ENCODE assay signal across 13 cellular contexts in the genomic region with DNA sequence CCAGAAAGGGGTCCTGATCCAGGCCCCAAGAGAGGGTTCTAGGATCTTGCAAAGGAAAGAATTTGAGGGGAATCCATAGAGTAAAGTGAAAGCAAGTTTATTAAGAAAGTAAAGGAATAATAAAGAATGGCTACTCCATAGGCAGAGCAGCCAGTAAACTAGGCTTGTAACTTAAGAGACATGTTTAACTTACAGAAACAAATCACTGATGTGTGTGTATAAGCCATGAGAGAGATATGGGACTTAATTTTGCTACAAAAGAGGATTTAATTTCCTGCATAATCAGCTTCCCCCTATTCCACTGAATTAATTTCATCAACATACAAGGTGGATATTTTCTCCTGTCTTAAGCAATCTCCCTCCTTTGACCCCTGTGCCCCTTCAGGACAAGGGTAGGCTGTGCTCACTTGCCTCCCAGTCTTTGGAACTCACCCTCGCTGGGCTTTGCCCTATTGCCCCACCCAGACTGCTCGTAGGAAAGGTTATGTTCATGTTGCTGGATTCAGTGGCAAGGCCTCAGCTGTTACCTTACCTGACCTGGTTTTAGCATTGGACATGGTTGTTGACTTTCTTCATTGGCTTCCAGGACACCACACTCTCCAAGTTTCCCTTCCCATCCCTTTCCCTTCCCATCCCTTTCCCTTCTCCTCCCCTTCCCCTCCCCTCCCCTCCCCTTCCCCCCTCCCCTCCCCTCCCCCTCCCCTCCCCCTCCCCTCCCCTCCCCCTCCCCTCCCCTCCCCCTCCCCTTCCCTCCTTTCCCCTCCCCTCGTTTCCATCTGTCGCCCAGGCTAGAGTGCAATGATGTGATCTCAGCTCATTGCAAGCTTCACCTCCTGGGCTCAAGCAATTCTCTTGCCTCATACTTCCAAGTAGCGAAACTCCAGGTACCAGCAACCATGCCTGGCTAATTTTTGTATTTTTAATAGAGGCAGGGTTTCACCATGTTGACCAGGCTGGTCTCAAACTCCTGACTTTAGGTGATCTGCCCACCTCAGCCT. TPM values are rescaled to one million over a fixed set of nuclear protein-coding genes. Genes with fewer than 3 reads are reported as not detected.
DNase-seq lines count a peak whose midpoint lies in the region; ATAC-seq and TF ChIP-seq lines count a peak whose summit lies in the region.
"Had no signal": no experiment of that assay in that cellular context is flagged by ENCODE, and none has a peak within 500 bp of the region (broad histone marks: within the 10 kb centered on the region; RNA-seq: fewer than 3 reads in every experiment).

No MANE protein-coding gene starts in this region.

- H3K4me3 Mint-ChIP-seq in activated naive CD4-positive, alpha-beta T cell treated with anti-CD3 and anti-CD28 coated beads, Interleukin-2, amount 10 ng/mL, durations not matched to agents 7 days and 5 days = no peak overlapping the region
- no peak overlapping the region for H3K4me3 Mint-ChIP-seq in activated naive CD4-positive, alpha-beta T cell treated with anti-CD3 and anti-CD28 coated beads for 36 hours
- no peak overlapping the region for H3K4me3 Mint-ChIP-seq in stimulated activated naive CD8-positive, alpha-beta T cell treated with anti-CD3 and anti-CD28 coated beads, Interleukin-15, Interleukin-2, amounts not matched to agents 100 ng/mL and 50 ng/mL, for 24 hours
- H3K4me3 Mint-ChIP-seq: CD4-positive, alpha-beta T cell had no signal

- H3K9me3 ChIP-seq in lower lobe of right lung = no peaks in the 10 kb centered on the region

- H3K4me1 Mint-ChIP-seq in activated naive CD4-positive, alpha-beta T cell treated with anti-CD3 and anti-CD28 coated beads, Interleukin-2, amount 10 ng/mL, durations not matched to agents 7 days and 5 days = peaks cover 3% of the 10 kb centered on the region
- H3K4me1 Mint-ChIP-seq in activated naive CD4-positive, alpha-beta T cell treated with anti-CD3 and anti-CD28 coated beads for 36 hours (ENCODE audit: low read depth) = peaks cover 7% of the 10 kb centered on the region
- no peaks in the 10 kb centered on the region for H3K4me1 Mint-ChIP-seq in stimulated activated naive CD8-positive, alpha-beta T cell treated with anti-CD3 and anti-CD28 coated beads, Interleukin-15, Interleukin-2, amounts not matched to agents 100 ng/mL and 50 ng/mL, for 24 hours (ENCODE audit: low read depth)

- ATAC-seq in lower lobe of right lung = no peak

- peak overlapping the region; percentile 26 for H3K27ac Mint-ChIP-seq in activated naive CD4-positive, alpha-beta T cell treated with anti-CD3 and anti-CD28 coated beads, Interleukin-2, amount 10 ng/mL, durations not matched to agents 7 days and 5 days
- H3K27ac Mint-ChIP-seq in activated naive CD4-positive, alpha-beta T cell treated with anti-CD3 and anti-CD28 coated beads for 36 hours = no peak overlapping the region
- peak overlapping the region; percentile 49 for H3K27ac Mint-ChIP-seq in stimulated activated naive CD8-positive, alpha-beta T cell treated with anti-CD3 and anti-CD28 coated beads, Interleukin-15, Interleukin-2, amounts not matched to agents 100 ng/mL and 50 ng/mL, for 24 hours
- H3K27ac Mint-ChIP-seq: CD4-positive, alpha-beta T cell had no signal

- peaks cover 8% of the 10 kb centered on the region for H3K36me3 Mint-ChIP-seq in activated naive CD4-positive, alpha-beta T cell treated with anti-CD3 and anti-CD28 coated beads, Interleukin-2, amount 10 ng/mL, durations not matched to agents 7 days and 5 days
- peaks cover 1% of the 10 kb centered on the region for H3K36me3 Mint-ChIP-seq in activated naive CD4-positive, alpha-beta T cell treated with anti-CD3 and anti-CD28 coated beads for 36 hours (ENCODE audit: low read depth)
- H3K36me3 Mint-ChIP-seq in stimulated activated naive CD8-positive, alpha-beta T cell treated with anti-CD3 and anti-CD28 coated beads, Interleukin-15, Interleukin-2, amounts not matched to agents 100 ng/mL and 50 ng/mL, for 24 hours (ENCODE audit: low read depth) = peaks cover 5% of the 10 kb centered on the region

- no peaks in the 10 kb centered on the region for H3K9me3 Mint-ChIP-seq in activated naive CD4-positive, alpha-beta T cell treated with anti-CD3 and anti-CD28 coated beads, Interleukin-2, amount 10 ng/mL, durations not matched to agents 7 days and 5 days
- no peaks in the 10 kb centered on the region for H3K9me3 Mint-ChIP-seq in activated naive CD4-positive, alpha-beta T cell treated with anti-CD3 and anti-CD28 coated beads for 36 hours
- no peaks in the 10 kb centered on the region for H3K9me3 Mint-ChIP-seq in stimulated activated naive CD8-positive, alpha-beta T cell treated with anti-CD3 and anti-CD28 coated beads, Interleukin-15, Interleukin-2, amounts not matched to agents 100 ng/mL and 50 ng/mL, for 24 hours
- H3K9me3 Mint-ChIP-seq: CD4-positive, alpha-beta T cell had no signal

- H3K27ac ChIP-seq in lower lobe of right lung = no peak overlapping the region
- H3K27ac ChIP-seq: HL-60 had no signal

- no peaks in the 10 kb centered on the region for H3K4me1 ChIP-seq in lower lobe of right lung

- H3K4me3 ChIP-seq in lower lobe of right lung = no peak overlapping the region
- H3K4me3 ChIP-seq: smooth muscle cell had no signal

- peaks cover 8% of the 10 kb centered on the region for H3K36me3 ChIP-seq in lower lobe of right lung

- CTCF ChIA-PET in activated naive CD4-positive, alpha-beta T cell treated with anti-CD3 and anti-CD28 coated beads, Interleukin-2, amount 10 ng/mL, durations not matched to agents 7 days and 5 days (lab: Charles Lee) = interaction anchor here (1.2 kb wide), 1 partner anchor 159 kb away, joined by 4 read pairs; no protein-coding TSS in a partner anchor
- CTCF ChIA-PET in activated naive CD4-positive, alpha-beta T cell treated with anti-CD3 and anti-CD28 coated beads for 36 hours (lab: Charles Lee) = interaction anchor here (1.6 kb wide), 1 partner anchor 93 kb away, joined by 4 read pairs; no protein-coding TSS in a partner anchor

- intact Hi-C loops in activated naive CD4-positive, alpha-beta T cell treated with anti-CD3 and anti-CD28 coated beads for 36 hours (cut with micrococcal nuclease) = no loop called here
- intact Hi-C loops in lower lobe of right lung (cut with DNase I) = no loop called here

- DNase-seq in activated naive CD4-positive, alpha-beta T cell treated with anti-CD3 and anti-CD28 coated beads, Interleukin-2, amount 10 ng/mL, durations not matched to agents 7 days and 5 days = no peak
- DNase-seq in activated naive CD4-positive, alpha-beta T cell treated with anti-CD3 and anti-CD28 coated beads for 36 hours = no peak
- DNase-seq in NCI-H2196 (lab: John Stamatoyannopoulos, UW; ENCODE audit: unreplicated experiment) = peak; percentile 1
- DNase-seq in cerebellar cortex (ENCODE audit: low spot score) = peak; percentile 42
- DNase-seq in NCI-H446 treated with DMSO at 0.1 percent for 48 hours (lab: John Stamatoyannopoulos, UW) = no peak
- no peak for DNase-seq in activated CD4-positive, alpha-beta T cell treated with anti-CD3 and anti-CD28 coated beads, Interleukin-2, amount 50 U/mL, for 1 hour
- no peak for DNase-seq in lower lobe of right lung
- DNase-seq: CD4-positive, alpha-beta T cell; mammary epithelial cell; NCI-H526 had no signal

- H3K27me3 ChIP-seq in lower lobe of right lung (ENCODE audit: low read depth) = no peaks in the 10 kb centered on the region

- H3K27me3 Mint-ChIP-seq in activated naive CD4-positive, alpha-beta T cell treated with anti-CD3 and anti-CD28 coated beads, Interleukin-2, amount 10 ng/mL, durations not matched to agents 7 days and 5 days = no peaks in the 10 kb centered on the region
- H3K27me3 Mint-ChIP-seq in activated naive CD4-positive, alpha-beta T cell treated with anti-CD3 and anti-CD28 coated beads for 36 hours (ENCODE audit: low read depth) = no peaks in the 10 kb centered on the region
- H3K27me3 Mint-ChIP-seq in stimulated activated naive CD8-positive, alpha-beta T cell treated with anti-CD3 and anti-CD28 coated beads, Interleukin-15, Interleukin-2, amounts not matched to agents 100 ng/mL and 50 ng/mL, for 24 hours = no peaks in the 10 kb centered on the region
- H3K27me3 Mint-ChIP-seq: CD4-positive, alpha-beta T cell had no signal

- no peak for TF ChIP-seq CTCF in lower lobe of right lung (IDR thresholded peaks at IDR 0.05)

RNA-seq across cellular contexts. Expression of a gene that starts 44.6 kb away (rescaled TPM):
- total RNA-seq in activated naive CD4-positive, alpha-beta T cell treated with anti-CD3 and anti-CD28 coated beads for 36 hours = 10 to 100 TPM; 18.8 to 22.1 TPM
- total RNA-seq in lower lobe of right lung = 25.3 TPM

Comparison
In these comparisons a context has a peak if more than half of its experiments do, and no peak if none do; other contexts are left out.
1. DNase-seq: peak in NCI-H2196 (single experiment) and cerebellar cortex (single experiment); none in activated naive CD4-positive, alpha-beta T cell treated with anti-CD3 and anti-CD28 coated beads, Interleukin-2, amount 10 ng/mL, durations not matched to agents 7 days and 5 days (single experiment), activated naive CD4-positive, alpha-beta T cell treated with anti-CD3 and anti-CD28 coated beads for 36 hours (single experiment), NCI-H446 treated with DMSO at 0.1 percent for 48 hours (single experiment), activated CD4-positive, alpha-beta T cell treated with anti-CD3 and anti-CD28 coated beads, Interleukin-2, amount 50 U/mL, for 1 hour (single experiment) and lower lobe of right lung (single experiment).